In genomic region chr7:25180592-25180923, GRCh38 we compare ENCODE assay signal across 8 cellular contexts. TPM values are rescaled to one million over a fixed set of nuclear protein-coding genes. Genes with fewer than 3 reads are reported as not detected.
DNase-seq lines count a peak whose midpoint lies in the region; ATAC-seq and TF ChIP-seq lines count a peak whose summit lies in the region.

No MANE protein-coding gene starts in this region.

- H3K27ac Mint-ChIP-seq in brain: peak overlapping the region in 3 of 5 experiments; percentile 45 to 87 (median 80)
- H3K27ac Mint-ChIP-seq in natural killer cell: peak overlapping the region; percentile 73 to 93

- peaks cover 7% of the 10 kb centered on the region for H3K36me3 Mint-ChIP-seq in activated T-cell treated with anti-CD3 and anti-CD28 coated beads, Interleukin-2, amount 50 U/mL, for 4 hours (ENCODE audit: insufficient read depth)
- H3K36me3 Mint-ChIP-seq in brain (peaks cover 6% of the 10 kb centered on the region), natural killer cell (no peaks in the 10 kb centered on the region)

- no peak for DNase-seq in activated T-cell treated with anti-CD3 and anti-CD28 coated beads, Interleukin-2, amount 50 U/mL, for 4 hours
- DNase-seq in activated T-cell treated with anti-CD3 and anti-CD28 coated beads for 4 hours (no peak), natural killer cell (no peak), COLO668 (lab: John Stamatoyannopoulos, UW; ENCODE audit: unreplicated experiment) (no peak), amygdala (lab: John Stamatoyannopoulos, UW) (no peak), NCI-H526 treated with DMSO at 0.1 percent for 48 hours (lab: John Stamatoyannopoulos, UW) (no peak)

- intact Hi-C loops in natural killer cell (cut with micrococcal nuclease): no loop called here

- TF ChIP-seq CTCF in brain (conservative IDR thresholded peaks at IDR 0.05) (peak in 1 of 2 experiments; percentile 6), natural killer cell (IDR thresholded peaks at IDR 0.05) (peak; percentile 13)

- H3K27me3 Mint-ChIP-seq in activated T-cell treated with anti-CD3 and anti-CD28 coated beads, Interleukin-2, amount 50 U/mL, for 4 hours (ENCODE audit: low read depth): peaks cover 2% of the 10 kb centered on the region
- H3K27me3 Mint-ChIP-seq in brain (peaks cover 11% of the 10 kb centered on the region), natural killer cell (ENCODE audit: low read depth in 2 of 2) (peaks cover 13 to 14% of the 10 kb centered on the region in 2 donors)

- peaks cover 11% of the 10 kb centered on the region for H3K4me1 Mint-ChIP-seq in activated T-cell treated with anti-CD3 and anti-CD28 coated beads, Interleukin-2, amount 50 U/mL, for 4 hours (ENCODE audit: low read depth)
- H3K4me1 Mint-ChIP-seq in brain: peaks cover 21% of the 10 kb centered on the region
- peaks cover 15 to 22% of the 10 kb centered on the region in 2 donors for H3K4me1 Mint-ChIP-seq in natural killer cell

- H3K4me3 Mint-ChIP-seq in activated T-cell treated with anti-CD3 and anti-CD28 coated beads, Interleukin-2, amount 50 U/mL, for 4 hours: peak overlapping the region; percentile 83
- H3K4me3 Mint-ChIP-seq in brain: peak overlapping the region; percentile 86 to 91 (median 88)
- peak overlapping the region; percentile 88 for H3K4me3 Mint-ChIP-seq in natural killer cell

- H3K9me3 Mint-ChIP-seq in activated T-cell treated with anti-CD3 and anti-CD28 coated beads, Interleukin-2, amount 50 U/mL, for 4 hours: no peaks in the 10 kb centered on the region
- H3K9me3 Mint-ChIP-seq in brain: no peaks in the 10 kb centered on the region
- no peaks in the 10 kb centered on the region for H3K9me3 Mint-ChIP-seq in natural killer cell

- peak; percentile 36 to 44 for ATAC-seq in activated T-cell treated with anti-CD3 and anti-CD28 coated beads, Interleukin-2, amount 50 U/mL, for 4 hours
- peak; percentile 25 for ATAC-seq in HG03442 (IDR thresholded peaks at IDR 0.05; ENCODE audit: unreplicated experiment)
- ATAC-seq in natural killer cell: peak; percentile 16 to 38 (median 16)

RNA-seq across cellular contexts. Expression of gene NPVF, which starts 47.7 kb away (rescaled TPM):
- total RNA-seq in activated T-cell treated with anti-CD3 and anti-CD28 coated beads, Interleukin-2, amount 50 U/mL, for 4 hours: not detected
- polyA plus RNA-seq in brain (ENCODE audit: insufficient read depth, low read depth, low replicate concordance): not detected
- not detected for total RNA-seq in natural killer cell

RNA-seq across cellular contexts. Expression of gene CYCS, which starts 55.5 kb away (rescaled TPM):
- 100 to 1,000 TPM; 373 to 418 (median 394) TPM for total RNA-seq in activated T-cell treated with anti-CD3 and anti-CD28 coated beads, Interleukin-2, amount 50 U/mL, for 4 hours
- polyA plus RNA-seq in brain (ENCODE audit: insufficient read depth, low read depth, low replicate concordance): 107 TPM
- total RNA-seq in natural killer cell: 100 to 1,000 TPM; 124 to 197 (median 167) TPM
